ENCODE assay signal across 11 cellular contexts in genomic region chr17:59848385-59848668, GRCh38. TPM values are rescaled to one million over a fixed set of nuclear protein-coding genes. Genes with fewer than 3 reads are reported as not detected.
DNase-seq lines count a peak whose midpoint lies in the region; ATAC-seq, FAIRE-seq and TF ChIP-seq lines count a peak whose summit lies in the region.
"Had no signal": no experiment of that assay in that cellular context is flagged by ENCODE, and none has a peak within 500 bp of the region (broad histone marks: within the 10 kb centered on the region; RNA-seq: fewer than 3 reads in every experiment).

No MANE protein-coding gene starts in this region.

- peak overlapping the region; percentile 10 for H3K4me3 Mint-ChIP-seq in MCF 10A (ENCODE audit: unreplicated experiment)
- H3K4me3 Mint-ChIP-seq: nephron progenitor cell had no signal

- BruUV-seq in MCF 10A (replicated peaks; lab: Mats Ljungman, UMichigan) (no TSS peak), mammary epithelial cell (replicated peaks; lab: Mats Ljungman, UMichigan) (no TSS peak)

- H3K4me1 ChIP-seq in mammary epithelial cell (ENCODE audit: insufficient read depth, low read length) (peaks cover 51% of the 10 kb centered on the region), mucosa of stomach (ENCODE audit: control insufficient read depth, insufficient read depth, low read length) (peaks cover 83% of the 10 kb centered on the region), upper lobe of left lung (peaks cover 56 to 86% (median 70%) of the 10 kb centered on the region in 4 donors)

- no peaks in the 10 kb centered on the region for H3K36me3 ChIP-seq in mammary epithelial cell (ENCODE audit: insufficient read depth, low read length)
- H3K36me3 ChIP-seq in mucosa of stomach (ENCODE audit: control insufficient read depth, insufficient read depth, low read length) = no peaks in the 10 kb centered on the region
- H3K36me3 ChIP-seq in upper lobe of left lung = no peaks in the 10 kb centered on the region

- no peak for ATAC-seq in activated naive CD4-positive, alpha-beta T cell treated with anti-CD3 and anti-CD28 coated beads, Interleukin-2, amount 50 U/mL, for 72 hours
- no peak for ATAC-seq in upper lobe of left lung (ENCODE audit: low FRiP score in 2 of 2)
- ATAC-seq in GM18870 (IDR thresholded peaks at IDR 0.05; ENCODE audit: unreplicated experiment) = no peak

- intact Hi-C loops in MCF 10A (cut with micrococcal nuclease) = loop anchor here (5.0 kb wide), 1 partner anchor 44 kb away; the partner anchor contains the start of genes RPS6KB1 and TUBD1
- intact Hi-C loops in mammary epithelial cell (cut with micrococcal nuclease) = no loop called here

- H3K4me2 ChIP-seq in mammary epithelial cell (ENCODE audit: insufficient read depth, low read depth, low read length) = no peak overlapping the region

- H3K27me3 Mint-ChIP-seq in MCF 10A (ENCODE audit: insufficient read depth, unreplicated experiment) = no peaks in the 10 kb centered on the region

- in situ Hi-C loops in mammary epithelial cell (cut with MboI; ENCODE audit: low sequenced_read_pairs in 2 of 2) = loop anchor here in 1 of 2 donors (5.0 kb wide), 1 partner anchor 96 kb away; no protein-coding TSS in a partner anchor

- CTCF ChIA-PET in MCF 10A (lab: Yijun Ruan, JAX) (interaction anchor here (0.7 to 3.2 kb wide), 2 partner anchors 10 to 102 kb away, joined by 3 to 14 read pairs; no protein-coding TSS in a partner anchor), mammary epithelial cell (lab: Charles Lee; ENCODE audit: low non-redundant PET) (no interaction called here)

- peaks cover 65% of the 10 kb centered on the region for H3K36me3 Mint-ChIP-seq in MCF 10A (ENCODE audit: insufficient read depth, unreplicated experiment)
- H3K36me3 Mint-ChIP-seq in activated naive CD4-positive, alpha-beta T cell treated with anti-CD3 and anti-CD28 coated beads, Interleukin-2, amount 50 U/mL, for 72 hours = peaks cover 6 to 25% of the 10 kb centered on the region in 2 donors

- no peak overlapping the region for H3K4me3 ChIP-seq in mammary epithelial cell (replicated peaks in 1 of 3; ENCODE audit: insufficient read depth in 1 of 3, low read depth in 2 of 3, low read length in 3 of 3)
- H3K4me3 ChIP-seq in mucosa of stomach (ENCODE audit: low read length) = no peak overlapping the region
- no peak overlapping the region for H3K4me3 ChIP-seq in upper lobe of left lung

- H3K79me2 ChIP-seq in mammary epithelial cell (ENCODE audit: insufficient read depth, low read length) = no peaks in the 10 kb centered on the region

- H2AFZ ChIP-seq in mammary epithelial cell (ENCODE audit: low read depth, low read length) = no peak overlapping the region

- H3K4me1 Mint-ChIP-seq in MCF 10A (ENCODE audit: insufficient read depth, unreplicated experiment) = peaks cover 25% of the 10 kb centered on the region

- H3K27ac ChIP-seq in mammary epithelial cell (ENCODE audit: insufficient read depth, low read depth, low read length) = no peak overlapping the region
- peak overlapping the region; percentile 83 to 93 (median 88) for H3K27ac ChIP-seq in upper lobe of left lung

- no peak overlapping the region for H3K9ac ChIP-seq in mammary epithelial cell (ENCODE audit: insufficient read depth, low read length)
- H3K9ac ChIP-seq in mucosa of stomach (ENCODE audit: low read length) = peak overlapping the region; percentile 72

- TF ChIP-seq EP300 in upper lobe of left lung (IDR thresholded peaks at IDR 0.05) = no peak

- H3K27me3 ChIP-seq in mammary epithelial cell (ENCODE audit: insufficient read depth, low read length) = no peaks in the 10 kb centered on the region
- H3K27me3 ChIP-seq in mucosa of stomach (ENCODE audit: control insufficient read depth, insufficient read depth, low read length) = no peaks in the 10 kb centered on the region
- no peaks in the 10 kb centered on the region for H3K27me3 ChIP-seq in upper lobe of left lung

- DNase-seq in MCF 10A (ENCODE audit: unreplicated experiment) = no peak
- no peak for DNase-seq in mammary epithelial cell
- no peak for DNase-seq in activated naive CD4-positive, alpha-beta T cell treated with anti-CD3 and anti-CD28 coated beads, Interleukin-2, amount 50 U/mL, for 72 hours (ENCODE audit: low spot score in 2 of 2)
- peak in 1 of 2 donors; percentile 21 for DNase-seq in upper lobe of left lung
- DNase-seq in SW480 (ENCODE audit: low spot score) = no peak
- DNase-seq in GM19239 (ENCODE audit: insufficient read length, low spot score) = no peak
- DNase-seq: nephron progenitor cell had no signal

- TF ChIP-seq POLR2A in upper lobe of left lung (IDR thresholded peaks at IDR 0.05) = no peak

- H3K9me3 ChIP-seq in mammary epithelial cell (replicated peaks; ENCODE audit: insufficient read depth, low read length) = no peaks in the 10 kb centered on the region
- no peaks in the 10 kb centered on the region for H3K9me3 ChIP-seq in mucosa of stomach (ENCODE audit: control insufficient read depth, low read length)
- H3K9me3 ChIP-seq in upper lobe of left lung = no peaks in the 10 kb centered on the region

- no peaks in the 10 kb centered on the region for H4K20me1 ChIP-seq in mammary epithelial cell (ENCODE audit: insufficient read depth, low read length)

- POLR2A ChIA-PET in MCF 10A (lab: Yijun Ruan, JAX) = interaction anchor here (0.8 to 14.0 kb wide), 10 partner anchors 10 to 230 kb away, joined by 3 to 720 read pairs (median 4); partner anchors contain the start of genes RPS6KB1 and TUBD1

- peak overlapping the region; percentile 98 for H3K27ac Mint-ChIP-seq in MCF 10A (ENCODE audit: low read depth, unreplicated experiment)
- peak overlapping the region; percentile 91 to 100 for H3K27ac Mint-ChIP-seq in activated naive CD4-positive, alpha-beta T cell treated with anti-CD3 and anti-CD28 coated beads, Interleukin-2, amount 50 U/mL, for 72 hours
- H3K27ac Mint-ChIP-seq: nephron progenitor cell had no signal

- dilution Hi-C loops in mammary epithelial cell (cut with HindIII; ENCODE audit: low sequenced_read_pairs) = no loop called here

- FAIRE-seq in GM19239 (lab: Jason Lieb, UNC) = no peak
- FAIRE-seq: frontal cortex, keratinocyte had no signal

- TF ChIP-seq CTCF in MCF 10A (IDR thresholded peaks at IDR 0.05; ENCODE audit: unreplicated experiment) (no peak), mammary epithelial cell (conservative IDR thresholded peaks at IDR 0.05 in 1 of 2, IDR thresholded peaks at IDR 0.05 in 1 of 2; ENCODE audit: extremely low read depth in 1 of 2, insufficient read depth in 1 of 2, low read depth in 1 of 2, low read length in 2 of 2) (no peak), upper lobe of left lung (IDR thresholded peaks at IDR 0.05) (no peak)

- no peaks in the 10 kb centered on the region for H3K9me3 Mint-ChIP-seq in MCF 10A (ENCODE audit: unreplicated experiment)
- no peaks in the 10 kb centered on the region for H3K9me3 Mint-ChIP-seq in activated naive CD4-positive, alpha-beta T cell treated with anti-CD3 and anti-CD28 coated beads, Interleukin-2, amount 50 U/mL, for 72 hours
- H3K9me3 Mint-ChIP-seq: nephron progenitor cell had no signal

- 93% methylated on average over 6 of the region's 6 CpGs for WGBS in mammary epithelial cell (ENCODE audit: low coverage, missing lambda C conversion rate)
- 95 to 99% methylated on average over 6 of the region's 6 CpGs for WGBS in upper lobe of left lung, 2 donors

RNA-seq across cellular contexts. Expression of gene TUBD1, which starts 44.4 kb away (rescaled TPM):
- 4.4 and 5.2 TPM in 2 replicates for total RNA-seq in MCF 10A (2022)
- 1 to 10 TPM; 4.1 to 5.8 TPM for total RNA-seq in mammary epithelial cell
- 4.1 TPM for polyA plus RNA-seq in mammary epithelial cell
- not detected for polyA minus RNA-seq in mammary epithelial cell
- total RNA-seq in activated naive CD4-positive, alpha-beta T cell treated with anti-CD3 and anti-CD28 coated beads, Interleukin-2, amount 50 U/mL, for 72 hours = 10 to 100 TPM; 13.8 to 27.6 TPM
- 10 to 100 TPM in 1 of 6 donors, 1 to 10 TPM in 5; 3.1 to 52.4 (median 7.6) TPM for total RNA-seq in upper lobe of left lung

RNA-seq across cellular contexts. Expression of gene RPS6KB1, which starts 44.6 kb away (rescaled TPM):
- total RNA-seq in MCF 10A (2022) = 37.4 and 48.4 TPM in 2 replicates
- total RNA-seq in mammary epithelial cell = 10 to 100 TPM; 16.8 to 28.5 TPM
- 8.2 TPM for polyA plus RNA-seq in mammary epithelial cell
- polyA minus RNA-seq in mammary epithelial cell = 12.8 TPM
- 10 to 100 TPM; 66.9 to 71.5 TPM for total RNA-seq in activated naive CD4-positive, alpha-beta T cell treated with anti-CD3 and anti-CD28 coated beads, Interleukin-2, amount 50 U/mL, for 72 hours
- 10 to 100 TPM; 13.1 to 60.8 (median 30.3) TPM for total RNA-seq in upper lobe of left lung
